13 cellular contexts compared by ENCODE assay signal in the genomic region with DNA sequence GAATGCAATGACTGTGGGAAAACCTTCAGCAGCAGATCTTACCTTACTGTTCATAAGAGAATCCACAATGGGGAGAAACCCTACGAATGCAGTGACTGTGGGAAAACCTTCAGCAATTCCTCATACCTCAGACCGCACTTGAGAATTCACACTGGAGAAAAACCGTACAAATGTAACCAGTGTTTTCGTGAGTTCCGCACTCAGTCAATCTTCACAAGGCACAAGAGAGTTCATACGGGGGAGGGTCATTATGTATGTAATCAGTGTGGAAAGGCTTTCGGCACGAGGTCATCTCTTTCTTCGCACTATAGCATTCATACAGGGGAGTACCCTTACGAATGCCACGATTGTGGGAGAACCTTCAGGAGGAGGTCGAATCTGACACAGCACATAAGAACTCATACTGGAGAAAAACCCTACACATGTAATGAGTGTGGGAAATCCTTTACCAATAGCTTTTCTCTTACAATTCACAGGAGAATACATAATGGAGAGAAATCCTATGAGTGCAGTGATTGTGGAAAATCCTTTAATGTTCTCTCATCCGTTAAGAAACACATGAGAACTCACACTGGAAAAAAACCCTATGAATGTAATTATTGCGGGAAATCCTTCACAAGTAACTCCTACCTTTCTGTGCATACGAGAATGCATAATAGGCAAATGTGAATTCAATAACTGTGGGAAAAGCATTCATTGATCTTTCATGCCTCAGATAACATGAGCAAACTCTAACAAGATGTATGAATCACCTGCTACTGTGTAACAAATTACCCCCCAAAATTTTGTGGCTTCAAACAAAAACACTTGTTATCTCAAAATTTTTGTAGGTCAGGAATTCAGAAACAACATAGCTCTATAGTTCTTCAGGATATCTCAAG. TPM values are rescaled to one million over a fixed set of nuclear protein-coding genes. Genes with fewer than 3 reads are reported as not detected.
DNase-seq lines count a peak whose midpoint lies in the region; ATAC-seq, FAIRE-seq and TF ChIP-seq lines count a peak whose summit lies in the region.
"Had no signal": no experiment of that assay in that cellular context is flagged by ENCODE, and none has a peak within 500 bp of the region (broad histone marks: within the 10 kb centered on the region; RNA-seq: fewer than 3 reads in every experiment).

No MANE protein-coding gene starts in this region.

- H3K79me2 ChIP-seq in SK-N-SH (ENCODE audit: insufficient read depth) = no peaks in the 10 kb centered on the region

- TF ChIP-seq EP300 in SK-N-SH (IDR thresholded peaks at IDR 0.05; ENCODE audit: borderline replicate concordance in 1 of 2, low read depth in 1 of 2, low read length in 1 of 2) = no peak

- no peaks in the 10 kb centered on the region for H4K20me1 ChIP-seq in SK-N-SH (ENCODE audit: insufficient read depth)

- no peak overlapping the region for H3K27ac ChIP-seq in SK-N-SH (ENCODE audit: low read depth in 2 of 2, low read length in 1 of 2)
- H3K27ac ChIP-seq: body of pancreas had no signal

- CTCF ChIA-PET in SK-N-SH (lab: Yijun Ruan, JAX) = no interaction called here

- in situ Hi-C loops in ACHN (cut with HindIII; ENCODE audit: low pct_ligation_motif_present, low pct_unique_long_range_greater_than_20kb, low sequenced_read_pairs) = no loop called here

- no peak for TF ChIP-seq CTCF in SK-N-SH (IDR thresholded peaks at IDR 0.05)
- no peak for TF ChIP-seq CTCF in chondrocyte (IDR thresholded peaks at IDR 0.05)

- peaks cover 58 to 77% of the 10 kb centered on the region in 2 experiments for H3K36me3 ChIP-seq in SK-N-SH (replicated peaks in 1 of 2; ENCODE audit: control insufficient read depth in 1 of 2, insufficient read depth in 2 of 2, low read length in 1 of 2)

- H3K9me3 ChIP-seq in SK-N-SH = peaks cover 52% of the 10 kb centered on the region

- no peaks in the 10 kb centered on the region for H3K4me1 ChIP-seq in SK-N-SH (ENCODE audit: control insufficient read depth in 1 of 2, insufficient read depth in 2 of 2, low read depth in 1 of 2, low read length in 1 of 2)
- H3K4me1 ChIP-seq: body of pancreas had no signal

- DNase-seq in ACHN = peak; percentile 38
- no peak for DNase-seq in GM12892 (ENCODE audit: insufficient read length)
- no peak for DNase-seq in SK-N-SH
- DNase-seq in fibroblast of peridontal ligament (ENCODE audit: extremely low read depth) = peak; percentile 34
- DNase-seq in chondrocyte (ENCODE audit: low spot score) = no peak
- DNase-seq in activated gamma-delta T cell (lab: John Stamatoyannopoulos, UW) = no peak
- DNase-seq: activated CD4-positive, alpha-beta T cell treated with anti-CD3 and anti-CD28 coated beads, Interleukin-2, amount 50 U/mL, for 1 hour; body of pancreas; HCEC 1CT; naive B cell; stimulated activated naive B cell treated with anti-CD40 and anti-IgM and Interleukin-4, amounts not matched to agents 10 μg/mL and 1 μg/mL and 100 μg/mL, for 72 hours had no signal

- no peak overlapping the region for H3K9ac ChIP-seq in SK-N-SH

- no peaks in the 10 kb centered on the region for H3K27me3 ChIP-seq in SK-N-SH (ENCODE audit: insufficient read depth)
- H3K27me3 ChIP-seq: body of pancreas had no signal

- H3K36me3 Mint-ChIP-seq in chondrocyte (ENCODE audit: low read depth) = peaks cover 71% of the 10 kb centered on the region

- FAIRE-seq in GM12892 (lab: Jason Lieb, UNC) = peak; percentile 27

- no peaks in the 10 kb centered on the region for H3K27me3 Mint-ChIP-seq in chondrocyte (ENCODE audit: low read depth)
- H3K27me3 Mint-ChIP-seq: naive B cell; stimulated activated naive B cell treated with anti-CD40 and anti-IgM and Interleukin-4, amounts not matched to agents 10 μg/mL and 1 μg/mL and 100 μg/mL, for 72 hours had no signal

- H3K27ac Mint-ChIP-seq in chondrocyte (ENCODE audit: unreplicated experiment) = no peak overlapping the region
- H3K27ac Mint-ChIP-seq: naive B cell; stimulated activated naive B cell treated with anti-CD40 and anti-IgM and Interleukin-4, amounts not matched to agents 10 μg/mL and 1 μg/mL and 100 μg/mL, for 72 hours had no signal

- peaks cover 22% of the 10 kb centered on the region for H3F3A ChIP-seq in SK-N-SH (replicated peaks; ENCODE audit: insufficient read depth)

- POLR2A ChIA-PET in SK-N-SH (lab: Yijun Ruan, JAX) = interaction anchor here (1.1 kb wide), 1 partner anchor 14 kb away, joined by 3 read pairs; the partner anchor contains the start of gene ZNF557

- 95% methylated on average over 15 of the region's 15 CpGs for WGBS in SK-N-SH (ENCODE audit: low lambda C conversion rate)

- no peak overlapping the region for H3K4me2 ChIP-seq in SK-N-SH

- no peak overlapping the region for H2AFZ ChIP-seq in SK-N-SH (ENCODE audit: low read depth)

- peaks cover 57% of the 10 kb centered on the region for H3K9me3 Mint-ChIP-seq in chondrocyte (ENCODE audit: low read depth)

- H3K4me3 Mint-ChIP-seq in chondrocyte (ENCODE audit: unreplicated experiment) = no peak overlapping the region

- no peaks in the 10 kb centered on the region for H3K4me1 Mint-ChIP-seq in chondrocyte (ENCODE audit: low read depth)
- H3K4me1 Mint-ChIP-seq: stimulated activated naive B cell treated with anti-CD40 and anti-IgM and Interleukin-4, amounts not matched to agents 10 μg/mL and 1 μg/mL and 100 μg/mL, for 72 hours had no signal

- TF ChIP-seq RAD21 in SK-N-SH (IDR thresholded peaks at IDR 0.05; ENCODE audit: low read length) = no peak

- no peak for TF ChIP-seq POLR2A in GM12892 (IDR thresholded peaks at IDR 0.05; ENCODE audit: low read depth, low read length)

- peak overlapping the region in 1 of 2 experiments; percentile 2; a peak in 1 of 4 replicates for H3K4me3 ChIP-seq in SK-N-SH (ENCODE audit: low read depth in 2 of 2, low read length in 1 of 2)
- H3K4me3 ChIP-seq: body of pancreas had no signal

- ATAC-seq in HG03520 (IDR thresholded peaks at IDR 0.05; ENCODE audit: unreplicated experiment) (no peak), HG03039 (IDR thresholded peaks at IDR 0.05; ENCODE audit: unreplicated experiment) (no peak)
- ATAC-seq: body of pancreas; stimulated activated naive B cell treated with anti-CD40 and anti-IgM and Interleukin-4, amounts not matched to agents 10 μg/mL and 1 μg/mL and 100 μg/mL, for 72 hours had no signal

- no peaks in the 10 kb centered on the region for H3K9me2 ChIP-seq in SK-N-SH

TF ChIP-seq in SK-N-SH, 30 proteins besides CTCF, POLR2A, EP300 and RAD21:
- TF ChIP-seq, protein P1, sequence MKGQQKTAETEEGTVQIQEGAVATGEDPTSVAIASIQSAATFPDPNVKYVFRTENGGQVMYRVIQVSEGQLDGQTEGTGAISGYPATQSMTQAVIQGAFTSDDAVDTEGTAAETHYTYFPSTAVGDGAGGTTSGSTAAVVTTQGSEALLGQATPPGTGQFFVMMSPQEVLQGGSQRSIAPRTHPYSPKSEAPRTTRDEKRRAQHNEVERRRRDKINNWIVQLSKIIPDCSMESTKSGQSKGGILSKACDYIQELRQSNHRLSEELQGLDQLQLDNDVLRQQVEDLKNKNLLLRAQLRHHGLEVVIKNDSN (IDR thresholded peaks at IDR 0.05; ENCODE audit: borderline replicate concordance, low read depth) = 0 out of 2 replicates have a peak, but pooled peaks have one; percentile 5
- TF ChIP-seq NRF1 (IDR thresholded peaks at IDR 0.05; ENCODE audit: low read depth, low read length) = no peak

RNA-seq across cellular contexts. Expression of gene ZNF557, which starts 13.8 kb away (rescaled TPM):
- 4.1 TPM for polyA plus RNA-seq in GM12892 (2012; ENCODE audit: missing spikeins)
- polyA plus RNA-seq in SK-N-SH (2012; rRNA removed) = 2.3 and 2.8 TPM in 2 replicates
- 1.4 and 1.8 TPM in 2 replicates for polyA plus RNA-seq in SK-N-SH (2012; cell fraction: cytosol; rRNA removed)
- 4.1 and 4.4 TPM in 2 replicates for polyA plus RNA-seq in SK-N-SH (2012; cell fraction: nucleus; rRNA removed)
- total RNA-seq in chondrocyte = 8.1 to 11.6 TPM (median 8.2 TPM) in 3 replicates

RNA-seq across cellular contexts. Expression of gene MBD3L3, which starts 24.8 kb away (rescaled TPM):
- polyA plus RNA-seq in GM12892 (2012; ENCODE audit: missing spikeins) = not detected
- polyA plus RNA-seq in SK-N-SH (2012; rRNA removed) = 0.07 TPM in 1 of 2 replicates, not detected in the other
- not detected in 2 replicates for polyA plus RNA-seq in SK-N-SH (2012; cell fraction: cytosol; rRNA removed)
- polyA plus RNA-seq in SK-N-SH (2012; cell fraction: nucleus; rRNA removed) = not detected in 2 replicates
- total RNA-seq in chondrocyte = not detected in 3 replicates
- total RNA-seq: body of pancreas had no signal

RNA-seq across cellular contexts. Expression of gene MBD3L2, which starts 34.2 kb away (rescaled TPM):
- not detected for polyA plus RNA-seq in GM12892 (2012; ENCODE audit: missing spikeins)
- 0.10 and 0.12 TPM in 2 replicates for polyA plus RNA-seq in SK-N-SH (2012; rRNA removed)
- not detected in 2 replicates for polyA plus RNA-seq in SK-N-SH (2012; cell fraction: cytosol; rRNA removed)
- polyA plus RNA-seq in SK-N-SH (2012; cell fraction: nucleus; rRNA removed) = 0.15 and 0.16 TPM in 2 replicates
- not detected in 3 replicates for total RNA-seq in chondrocyte
- total RNA-seq: body of pancreas had no signal

RNA-seq across cellular contexts. Expression of gene MBD3L4, which starts 43.3 kb away (rescaled TPM):
- polyA plus RNA-seq in GM12892 (2012; ENCODE audit: missing spikeins) = not detected
- polyA plus RNA-seq in SK-N-SH (2012; rRNA removed) = not detected in 2 replicates
- not detected in 2 replicates for polyA plus RNA-seq in SK-N-SH (2012; cell fraction: cytosol; rRNA removed)
- polyA plus RNA-seq in SK-N-SH (2012; cell fraction: nucleus; rRNA removed) = not detected in 2 replicates
- not detected in 3 replicates for total RNA-seq in chondrocyte
- total RNA-seq: body of pancreas had no signal

RNA-seq across cellular contexts. Expression of gene MBD3L5, which starts 52.9 kb away (rescaled TPM):
- polyA plus RNA-seq in GM12892 (2012; ENCODE audit: missing spikeins) = not detected
- polyA plus RNA-seq in SK-N-SH (2012; rRNA removed) = not detected in 2 replicates
- polyA plus RNA-seq in SK-N-SH (2012; cell fraction: cytosol; rRNA removed) = not detected in 2 replicates
- not detected in 2 replicates for polyA plus RNA-seq in SK-N-SH (2012; cell fraction: nucleus; rRNA removed)
- not detected in 3 replicates for total RNA-seq in chondrocyte
- total RNA-seq: body of pancreas had no signal

Comparison
In these comparisons a context has a peak if more than half of its experiments do, and no peak if none do; other contexts are left out.
1. DNase-seq: peak in ACHN (single experiment) and fibroblast of peridontal ligament (single experiment); none in GM12892 (single experiment), SK-N-SH (single experiment), chondrocyte (single experiment) and activated gamma-delta T cell (single experiment).